In genomic region chr17:57538730-57539456, GRCh38 we compare ENCODE assay signal across 1 cellular context.
TF ChIP-seq lines count a peak whose summit lies in the region.

No MANE protein-coding gene starts in this region.

TF ChIP-seq in SK-N-SH treated with all-trans-retinoic acid at 6 μM for 48 hours, 23 proteins besides CTCF, POLR2A, EP300 and RAD21 (continued from another document):
- TF ChIP-seq CREB5 (CRISPR knock-in tag; IDR thresholded peaks at IDR 0.05; ENCODE audit: low read depth) (peak; percentile 27; the same call in 1 of the 2 replicates), PPARA (CRISPR knock-in tag; IDR thresholded peaks at IDR 0.05; ENCODE audit: borderline replicate concordance) (no peak), PATZ1 (CRISPR knock-in tag; IDR thresholded peaks at IDR 0.05; ENCODE audit: borderline replicate concordance) (no peak), ESRRG (CRISPR knock-in tag; IDR thresholded peaks at IDR 0.05) (peak; percentile 77), OSR1 (CRISPR knock-in tag; IDR thresholded peaks at IDR 0.05) (no peak), CSRNP3 (CRISPR knock-in tag; IDR thresholded peaks at IDR 0.05) (no peak), BACH2 (CRISPR knock-in tag; IDR thresholded peaks at IDR 0.05; ENCODE audit: borderline replicate concordance) (no peak)
- TF ChIP-seq, protein P1, sequence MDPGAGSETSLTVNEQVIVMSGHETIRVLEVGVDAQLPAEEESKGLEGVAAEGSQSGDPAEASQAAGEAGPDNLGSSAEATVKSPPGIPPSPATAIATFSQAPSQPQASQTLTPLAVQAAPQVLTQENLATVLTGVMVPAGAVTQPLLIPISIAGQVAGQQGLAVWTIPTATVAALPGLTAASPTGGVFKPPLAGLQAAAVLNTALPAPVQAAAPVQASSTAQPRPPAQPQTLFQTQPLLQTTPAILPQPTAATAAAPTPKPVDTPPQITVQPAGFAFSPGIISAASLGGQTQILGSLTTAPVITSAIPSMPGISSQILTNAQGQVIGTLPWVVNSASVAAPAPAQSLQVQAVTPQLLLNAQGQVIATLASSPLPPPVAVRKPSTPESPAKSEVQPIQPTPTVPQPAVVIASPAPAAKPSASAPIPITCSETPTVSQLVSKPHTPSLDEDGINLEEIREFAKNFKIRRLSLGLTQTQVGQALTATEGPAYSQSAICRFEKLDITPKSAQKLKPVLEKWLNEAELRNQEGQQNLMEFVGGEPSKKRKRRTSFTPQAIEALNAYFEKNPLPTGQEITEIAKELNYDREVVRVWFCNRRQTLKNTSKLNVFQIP (CRISPR knock-in tag; IDR thresholded peaks at IDR 0.05; ENCODE audit: borderline replicate concordance, low read depth) = no peak
